Comparison of ENCODE assay signal across 23 cellular contexts in genomic region chr4:62077406-62077805, GRCh38.
"Had no signal": no experiment of that assay in that cellular context is flagged by ENCODE, and none has a peak within 500 bp of the region (broad histone marks: within the 10 kb centered on the region; RNA-seq: fewer than 3 reads in every experiment).

No MANE protein-coding gene starts in this region.

- H3K9me3 ChIP-seq: colonic mucosa, esophagus muscularis mucosa, gastroesophageal sphincter, heart left ventricle, left lung, lower lobe of right lung had no signal

- H3K27me3 Mint-ChIP-seq: naive thymus-derived CD4-positive, alpha-beta T cell had no signal

- H3K4me3 ChIP-seq: colonic mucosa, dorsolateral prefrontal cortex, esophagus muscularis mucosa, gastroesophageal sphincter, heart left ventricle, hepatocyte, left lung, lower lobe of right lung had no signal

- H3K27ac ChIP-seq: colonic mucosa, dorsolateral prefrontal cortex, esophagus muscularis mucosa, foreskin keratinocyte, gastroesophageal sphincter, heart left ventricle, hepatocyte, left lung, lower lobe of right lung had no signal

- H3K4me3 Mint-ChIP-seq: mesothelial cell of epicardium; naive thymus-derived CD4-positive, alpha-beta T cell had no signal

- FAIRE-seq: endothelial cell of umbilical vein, frontal cortex, islet of Langerhans, keratinocyte had no signal

- H3K36me3 ChIP-seq: colonic mucosa, esophagus muscularis mucosa, gastroesophageal sphincter, heart left ventricle, left lung, lower lobe of right lung had no signal

- H3K4me1 Mint-ChIP-seq: naive thymus-derived CD4-positive, alpha-beta T cell had no signal

- H3K27me3 ChIP-seq: colonic mucosa, dorsolateral prefrontal cortex, esophagus muscularis mucosa, foreskin keratinocyte, gastroesophageal sphincter, heart left ventricle, hepatocyte, left lung had no signal

- DNase-seq: colonic mucosa; cortex of kidney; dermis blood vessel endothelial cell; dorsolateral prefrontal cortex; effector CD4-positive, alpha-beta T cell; effector memory CD4-positive, alpha-beta T cell; foreskin keratinocyte; heart left ventricle; hypothalamus; left cardiac atrium; left lung; left ventricle myocardium superior; lower lobe of right lung; mesenchymal stem cell; naive thymus-derived CD4-positive, alpha-beta T cell had no signal

- ATAC-seq: foreskin keratinocyte; gastroesophageal sphincter; heart left ventricle; left cardiac atrium; left lung; left ventricle myocardium superior; lower lobe of right lung; naive thymus-derived CD4-positive, alpha-beta T cell had no signal

- H3K36me3 Mint-ChIP-seq: mesothelial cell of epicardium; naive thymus-derived CD4-positive, alpha-beta T cell had no signal

- H3K27ac Mint-ChIP-seq: mesothelial cell of epicardium; naive thymus-derived CD4-positive, alpha-beta T cell had no signal

- H3K9me3 Mint-ChIP-seq: mesothelial cell of epicardium had no signal

- H3K4me1 ChIP-seq: colonic mucosa, esophagus muscularis mucosa, foreskin keratinocyte, gastroesophageal sphincter, heart left ventricle, left lung, lower lobe of right lung had no signal
